8 cellular contexts compared by ENCODE assay signal in genomic region chr19:47107953-47108746, GRCh38. TPM values are rescaled to one million over a fixed set of nuclear protein-coding genes. Genes with fewer than 3 reads are reported as not detected.
DNase-seq lines count a peak whose midpoint lies in the region; ATAC-seq and TF ChIP-seq lines count a peak whose summit lies in the region.

No MANE protein-coding gene starts in this region.

- H3K36me3 Mint-ChIP-seq in stimulated activated naive CD8-positive, alpha-beta T cell treated with anti-CD3 and anti-CD28 coated beads, Interleukin-15, Interleukin-2, amounts not matched to agents 100 ng/mL and 50 ng/mL, for 24 hours (ENCODE audit: low read depth): peaks cover 64% of the 10 kb centered on the region

- peak overlapping the region; percentile 21 for H4K5ac ChIP-seq in mesendoderm (ENCODE audit: low read length)

- no peak for TF ChIP-seq CTCF in ascending aorta (IDR thresholded peaks at IDR 0.05)

- no peak overlapping the region for H3K4ac ChIP-seq in mesendoderm (ENCODE audit: low read depth, low read length)

- H3K18ac ChIP-seq in mesendoderm (ENCODE audit: low read length): no peak overlapping the region

- no peak overlapping the region for H3K23ac ChIP-seq in mesendoderm (ENCODE audit: low read length)

- H2BK120ac ChIP-seq in mesendoderm (ENCODE audit: low read depth, low read length): no peak overlapping the region

- H3K79me1 ChIP-seq in mesendoderm (ENCODE audit: low read length): peaks cover 12% of the 10 kb centered on the region

- peak overlapping the region; percentile 98 for H3K4me3 Mint-ChIP-seq in stimulated activated naive CD8-positive, alpha-beta T cell treated with anti-CD3 and anti-CD28 coated beads, Interleukin-15, Interleukin-2, amounts not matched to agents 100 ng/mL and 50 ng/mL, for 24 hours

- no peak overlapping the region for H2BK15ac ChIP-seq in mesendoderm (replicated peaks; ENCODE audit: low read depth)

- H3K9ac ChIP-seq in mesendoderm (ENCODE audit: low read length): peak overlapping the region; percentile 35

- no peak for DNase-seq in stimulated activated naive CD8-positive, alpha-beta T cell treated with anti-CD3 and anti-CD28 coated beads, Interleukin-15, Interleukin-2, amounts not matched to agents 100 U/mL and 50 U/mL, for 24 hours
- no peak for DNase-seq in ascending aorta (ENCODE audit: low spot score in 2 of 2)
- DNase-seq in mesendoderm: no peak
- no peak for DNase-seq in sciatic nerve (ENCODE audit: low spot score)
- no peak for DNase-seq in SHP77 (lab: John Stamatoyannopoulos, UW)

- H3K27ac ChIP-seq in ascending aorta (peak overlapping the region; percentile 67 to 100), mesendoderm (ENCODE audit: low read depth, low read length) (peak overlapping the region; percentile 8)

- H3K4me3 ChIP-seq in ascending aorta (no peak overlapping the region), mesendoderm (ENCODE audit: low read length) (no peak overlapping the region)

- no peak overlapping the region for H2AK5ac ChIP-seq in mesendoderm (ENCODE audit: low read length)

- intact Hi-C loops in ascending aorta (cut with DNase I): no loop called here
- intact Hi-C loops in sciatic nerve (cut with DNase I): no loop called here

- peaks cover 71% of the 10 kb centered on the region for H3K79me2 ChIP-seq in mesendoderm (ENCODE audit: control insufficient read depth, insufficient read depth, low read length)

- H3K27ac Mint-ChIP-seq in stimulated activated naive CD8-positive, alpha-beta T cell treated with anti-CD3 and anti-CD28 coated beads, Interleukin-15, Interleukin-2, amounts not matched to agents 100 ng/mL and 50 ng/mL, for 24 hours: peak overlapping the region; percentile 100

- no CpG with 5 or more reads among the region's 9 CpGs for WGBS in mesendoderm (ENCODE audit: extremely low coverage, insufficient coverage, low lambda C conversion rate)

- peaks cover 55% of the 10 kb centered on the region for H3K4me1 Mint-ChIP-seq in stimulated activated naive CD8-positive, alpha-beta T cell treated with anti-CD3 and anti-CD28 coated beads, Interleukin-15, Interleukin-2, amounts not matched to agents 100 ng/mL and 50 ng/mL, for 24 hours (ENCODE audit: low read depth)

- no peaks in the 10 kb centered on the region for H3K9me3 Mint-ChIP-seq in stimulated activated naive CD8-positive, alpha-beta T cell treated with anti-CD3 and anti-CD28 coated beads, Interleukin-15, Interleukin-2, amounts not matched to agents 100 ng/mL and 50 ng/mL, for 24 hours

- H2BK5ac ChIP-seq in mesendoderm (ENCODE audit: low read length): no peak overlapping the region

- no peaks in the 10 kb centered on the region for H3K27me3 Mint-ChIP-seq in stimulated activated naive CD8-positive, alpha-beta T cell treated with anti-CD3 and anti-CD28 coated beads, Interleukin-15, Interleukin-2, amounts not matched to agents 100 ng/mL and 50 ng/mL, for 24 hours

- ATAC-seq in stimulated activated naive CD8-positive, alpha-beta T cell treated with anti-CD3 and anti-CD28 coated beads, Interleukin-15, Interleukin-2, amounts not matched to agents 100 U/mL and 50 U/mL, for 24 hours: no peak
- ATAC-seq in GM21423 (IDR thresholded peaks at IDR 0.05; ENCODE audit: unreplicated experiment) (no peak), sciatic nerve (no peak), GM18520 (IDR thresholded peaks at IDR 0.05; ENCODE audit: unreplicated experiment) (no peak)

- no peak overlapping the region for H4K8ac ChIP-seq in mesendoderm (ENCODE audit: low read depth, low read length)

- H3K4me1 ChIP-seq in ascending aorta: peaks cover 8 to 43% of the 10 kb centered on the region in 2 donors
- H3K4me1 ChIP-seq in mesendoderm (ENCODE audit: control insufficient read depth, low read depth, low read length): no peaks in the 10 kb centered on the region

- no peaks in the 10 kb centered on the region for H3K36me3 ChIP-seq in ascending aorta
- H3K36me3 ChIP-seq in mesendoderm (ENCODE audit: control insufficient read depth, insufficient read depth, low read length): no peaks in the 10 kb centered on the region

- H3K4me2 ChIP-seq in mesendoderm (ENCODE audit: low read length): no peak overlapping the region

- no peaks in the 10 kb centered on the region for H3K27me3 ChIP-seq in ascending aorta
- H3K27me3 ChIP-seq in mesendoderm (ENCODE audit: insufficient read depth, low read length, poor library complexity): no peaks in the 10 kb centered on the region

- peak overlapping the region; percentile 54 for H3K56ac ChIP-seq in mesendoderm (ENCODE audit: low read length)

- H3K9me3 ChIP-seq in ascending aorta: no peaks in the 10 kb centered on the region

RNA-seq across cellular contexts. Expression of gene ZC3H4, which starts 5.4 kb away (rescaled TPM):
- total RNA-seq in ascending aorta (24.6 TPM), sciatic nerve (50.4 TPM)
- 40.0 TPM for polyA plus RNA-seq in mesendoderm (2013, experiment 1 of 2)
- 40.7 TPM for polyA plus RNA-seq in mesendoderm (2013, experiment 2 of 2)

RNA-seq across cellular contexts. Expression of gene SAE1, which starts 22.5 kb away (rescaled TPM):
- total RNA-seq in ascending aorta: 54.4 TPM
- 240 TPM for polyA plus RNA-seq in mesendoderm (2013, experiment 1 of 2)
- 241 TPM for polyA plus RNA-seq in mesendoderm (2013, experiment 2 of 2)
- total RNA-seq in sciatic nerve: 41.8 TPM

RNA-seq across cellular contexts. Expression of gene TMEM160, which starts 59.7 kb away (rescaled TPM):
- 64.5 TPM for total RNA-seq in ascending aorta
- 40.2 TPM for polyA plus RNA-seq in mesendoderm (2013, experiment 1 of 2)
- polyA plus RNA-seq in mesendoderm (2013, experiment 2 of 2): 43.4 TPM
- total RNA-seq in sciatic nerve: 19.3 TPM
